12 cellular contexts compared by ENCODE assay signal in genomic region chrX:1244164-1245076, GRCh38. TPM values are rescaled to one million over a fixed set of nuclear protein-coding genes. Genes with fewer than 3 reads are reported as not detected.
DNase-seq lines count a peak whose midpoint lies in the region; ATAC-seq and TF ChIP-seq lines count a peak whose summit lies in the region.
"Had no signal": no experiment of that assay in that cellular context is flagged by ENCODE, and none has a peak within 500 bp of the region (broad histone marks: within the 10 kb centered on the region; RNA-seq: fewer than 3 reads in every experiment).

No MANE protein-coding gene starts in this region.

- TF ChIP-seq CTCF in GM06990 (IDR thresholded peaks at IDR 0.05; ENCODE audit: insufficient read depth, low read length, poor library complexity, severe bottlenecking) (peak; percentile 37), uterus (IDR thresholded peaks at IDR 0.05) (no peak)

- H3K4me1 ChIP-seq in BLaER1 treated with 17β-estradiol and CSF1 and Interleukin-3, amounts not matched to agents 10 nM and 100 nM: peaks cover 29 to 58% (median 50%) of the 10 kb centered on the region in 10 experiments
- H3K4me1 ChIP-seq in iPS-20b (ENCODE audit: insufficient read depth, low read length) (peaks cover 13% of the 10 kb centered on the region; the same call in 1 of the 2 replicates), uterus (no peaks in the 10 kb centered on the region)

- TF ChIP-seq POLR2A in uterus (IDR thresholded peaks at IDR 0.05): no peak

- intact Hi-C loops in uterus (cut with DNase I; ENCODE audit: low total_unique reads): no loop called here

- peak overlapping the region; percentile 13 to 73 (median 49); a peak in 19 of 22 replicates for H3K4me2 ChIP-seq in BLaER1 treated with 17β-estradiol and CSF1 and Interleukin-3, amounts not matched to agents 10 nM and 100 nM

- H3K27me3 ChIP-seq in BLaER1 treated with 17β-estradiol and CSF1 and Interleukin-3, amounts not matched to agents 10 nM and 100 nM: no peaks in the 10 kb centered on the region
- H3K27me3 ChIP-seq in GM06990 (replicated peaks; ENCODE audit: control insufficient read depth, insufficient read depth, low read length) (no peaks in the 10 kb centered on the region), iPS-20b (ENCODE audit: insufficient read depth, low read length) (no peaks in the 10 kb centered on the region), uterus (no peaks in the 10 kb centered on the region)

- peak overlapping the region in 1 of 11 experiments; percentile 8; a peak in 2 of 22 replicates for H3K27ac ChIP-seq in BLaER1 treated with 17β-estradiol and CSF1 and Interleukin-3, amounts not matched to agents 10 nM and 100 nM
- peak overlapping the region; percentile 5 for H3K27ac ChIP-seq in iPS-20b (ENCODE audit: low read length)
- no peak overlapping the region for H3K27ac ChIP-seq in uterus

- H3K36me3 ChIP-seq in BLaER1 treated with 17β-estradiol and CSF1 and Interleukin-3, amounts not matched to agents 10 nM and 100 nM: no peaks in the 10 kb centered on the region
- H3K36me3 ChIP-seq in GM06990 (ENCODE audit: control insufficient read depth, insufficient read depth, low read length) (no peaks in the 10 kb centered on the region), iPS-20b (ENCODE audit: insufficient read depth, low read depth, low read length) (no peaks in the 10 kb centered on the region), uterus (no peaks in the 10 kb centered on the region)

- no peak overlapping the region for H3K9ac ChIP-seq in BLaER1 treated with 17β-estradiol and CSF1 and Interleukin-3, amounts not matched to agents 10 nM and 100 nM
- no peak overlapping the region for H3K9ac ChIP-seq in iPS-20b (ENCODE audit: low read depth, low read length)

- no peaks in the 10 kb centered on the region for H4K20me1 ChIP-seq in BLaER1 treated with 17β-estradiol and CSF1 and Interleukin-3, amounts not matched to agents 10 nM and 100 nM

- no peaks in the 10 kb centered on the region for H3K9me3 ChIP-seq in BLaER1 treated with 17β-estradiol and CSF1 and Interleukin-3, amounts not matched to agents 10 nM and 100 nM (replicated peaks in 1 of 11)
- H3K9me3 ChIP-seq in iPS-20b (ENCODE audit: insufficient read depth, low read depth, low read length) (no peaks in the 10 kb centered on the region), uterus (no peaks in the 10 kb centered on the region)

- DNase-seq in GM06990 (ENCODE audit: extremely low read depth, insufficient read length) (no peak), OCI-M1 (lab: John Stamatoyannopoulos, UW) (peak; percentile 33), uterus (no peak), NCI-H128 (lab: John Stamatoyannopoulos, UW; ENCODE audit: unreplicated experiment) (no peak)
- DNase-seq: activated CD4-positive, alpha-beta T cell treated with anti-CD3 and anti-CD28 coated beads for 4 hours; naive B cell; NCI-H524 treated with DMSO at 0.1 percent for 48 hours had no signal

- H3K4me3 ChIP-seq in BLaER1 treated with 17β-estradiol and CSF1 and Interleukin-3, amounts not matched to agents 10 nM and 100 nM: no peak overlapping the region
- no peak overlapping the region for H3K4me3 ChIP-seq in GM06990 (replicated peaks; ENCODE audit: low read depth, low read length)
- no peak overlapping the region for H3K4me3 ChIP-seq in iPS-20b (ENCODE audit: low read length)
- no peak overlapping the region for H3K4me3 ChIP-seq in uterus

- ATAC-seq in GM19463 (IDR thresholded peaks at IDR 0.05; ENCODE audit: unreplicated experiment) (no peak), HG03095 (IDR thresholded peaks at IDR 0.05; ENCODE audit: unreplicated experiment) (no peak)

RNA-seq across cellular contexts. Expression of gene CSF2RA, which starts 24.2 kb away (rescaled TPM):
- total RNA-seq in uterus: 1 to 10 TPM in 2 of 4 donors, under 1 TPM in 1, not detected in 1; 0.59 to 7.0 (median 3.1) TPM
- total RNA-seq: fibroblast of villous mesenchyme had no signal

RNA-seq across cellular contexts. Expression of gene CRLF2, which starts 32.0 kb away (rescaled TPM):
- not detected for total RNA-seq in uterus
- total RNA-seq: fibroblast of villous mesenchyme had no signal
